In genomic region chrY:12215564-12216022, GRCh38 we compare ENCODE assay signal across 19 cellular contexts.
A peak's percentile ranks its signal among the peaks of the same experiment; 100 is the strongest.
DNase-seq lines count a peak whose midpoint lies in the region; ATAC-seq and TF ChIP-seq lines count a peak whose summit lies in the region.
"Had no signal": no experiment of that assay in that cellular context is flagged by ENCODE, and none has a peak within 500 bp of the region (broad histone marks: within the 10 kb centered on the region; RNA-seq: fewer than 3 reads in every experiment).

No MANE protein-coding gene starts in this region.

- H3K4me3 Mint-ChIP-seq in activated T-cell treated with anti-CD3 and anti-CD28 coated beads, Interleukin-2, amount 50 U/mL, for 4 hours = peak overlapping the region; percentile 29
- H3K4me3 Mint-ChIP-seq in HFFc6 (peak overlapping the region; percentile 45; the same call in 1 of the 2 replicates), memory B cell (no peak overlapping the region)
- H3K4me3 Mint-ChIP-seq in activated CD4-positive, alpha-beta memory T cell treated with anti-CD3 and anti-CD28 coated beads for 36 hours = no peak overlapping the region

- CTCF ChIA-PET in activated CD4-positive, alpha-beta memory T cell treated with anti-CD3 and anti-CD28 coated beads for 36 hours (lab: Charles Lee) = no interaction called here

- no peaks in the 10 kb centered on the region for H3K27me3 Mint-ChIP-seq in activated T-cell treated with anti-CD3 and anti-CD28 coated beads, Interleukin-2, amount 50 U/mL, for 4 hours (ENCODE audit: low read depth)
- H3K27me3 Mint-ChIP-seq in HFFc6 (ENCODE audit: insufficient read depth) = peaks cover 2% of the 10 kb centered on the region; the same call in 1 of the 2 replicates
- H3K27me3 Mint-ChIP-seq in activated CD4-positive, alpha-beta memory T cell treated with anti-CD3 and anti-CD28 coated beads for 36 hours = no peaks in the 10 kb centered on the region
- no peaks in the 10 kb centered on the region for H3K27me3 Mint-ChIP-seq in memory B cell

- ATAC-seq in activated T-cell treated with anti-CD3 and anti-CD28 coated beads, Interleukin-2, amount 50 U/mL, for 4 hours = peak in 1 of 2 donors; percentile 73
- ATAC-seq in memory B cell (ENCODE audit: low read depth) (peak; percentile 39), GM21717 (IDR thresholded peaks at IDR 0.05; ENCODE audit: unreplicated experiment) (no peak)
- ATAC-seq: left lobe of liver, SK-N-SH treated with all-trans-retinoic acid at 6 μM for 48 hours had no signal

- POLR2A ChIA-PET in activated CD4-positive, alpha-beta memory T cell treated with anti-CD3 and anti-CD28 coated beads for 36 hours (lab: Charles Lee) = no interaction called here

- no peak for TF ChIP-seq CTCF in HFFc6 (IDR thresholded peaks at IDR 0.05)

- no peak for DNase-seq in activated T-cell treated with anti-CD3 and anti-CD28 coated beads, Interleukin-2, amount 50 U/mL, for 4 hours
- DNase-seq in activated T-cell treated with anti-CD3 and anti-CD28 coated beads for 4 hours (no peak), HFFc6 (no peak), memory B cell (ENCODE audit: low spot score in 2 of 2) (no peak), NCI-H446 (lab: John Stamatoyannopoulos, UW) (no peak), NCI-H2029 treated with DMSO at 0.1 percent for 48 hours (lab: John Stamatoyannopoulos, UW) (no peak)
- no peak for DNase-seq in activated CD4-positive, alpha-beta memory T cell treated with anti-CD3 and anti-CD28 coated beads for 36 hours
- DNase-seq: activated CD4-positive, alpha-beta T cell treated with anti-CD3 and anti-CD28 coated beads, Interleukin-2, amount 50 U/mL, for 48 hours; C1 segment of cervical spinal cord; cerebellar nuclear complex; DMS153; esophagus squamous epithelium; NCI-H146; spleen; stimulated activated CD8-positive, alpha-beta memory T cell treated with anti-CD3 and anti-CD28 coated beads, Interleukin-4, amount 100 ng/mL, for 48 hours; testis had no signal

- peaks cover 56% of the 10 kb centered on the region for H3K9me3 Mint-ChIP-seq in activated T-cell treated with anti-CD3 and anti-CD28 coated beads, Interleukin-2, amount 50 U/mL, for 4 hours
- H3K9me3 Mint-ChIP-seq in HFFc6 = peaks cover 4% of the 10 kb centered on the region
- peaks cover 64% of the 10 kb centered on the region for H3K9me3 Mint-ChIP-seq in activated CD4-positive, alpha-beta memory T cell treated with anti-CD3 and anti-CD28 coated beads for 36 hours
- peaks cover 60% of the 10 kb centered on the region for H3K9me3 Mint-ChIP-seq in memory B cell

- H3K4me1 Mint-ChIP-seq in activated T-cell treated with anti-CD3 and anti-CD28 coated beads, Interleukin-2, amount 50 U/mL, for 4 hours (ENCODE audit: low read depth) = peaks cover 54% of the 10 kb centered on the region
- H3K4me1 Mint-ChIP-seq in HFFc6 (ENCODE audit: low read depth) = peaks cover 53% of the 10 kb centered on the region
- peaks cover 57% of the 10 kb centered on the region for H3K4me1 Mint-ChIP-seq in activated CD4-positive, alpha-beta memory T cell treated with anti-CD3 and anti-CD28 coated beads for 36 hours (ENCODE audit: low read depth)
- peaks cover 59% of the 10 kb centered on the region for H3K4me1 Mint-ChIP-seq in memory B cell

- intact Hi-C loops in activated CD4-positive, alpha-beta memory T cell treated with anti-CD3 and anti-CD28 coated beads for 36 hours (cut with micrococcal nuclease) = no loop called here

- peak overlapping the region; percentile 10; the same call in 1 of the 2 replicates for H3K27ac Mint-ChIP-seq in HFFc6
- H3K27ac Mint-ChIP-seq in activated CD4-positive, alpha-beta memory T cell treated with anti-CD3 and anti-CD28 coated beads for 36 hours = peak overlapping the region; percentile 46
- H3K27ac Mint-ChIP-seq in memory B cell = peak overlapping the region; percentile 56

- H3K36me3 Mint-ChIP-seq in activated T-cell treated with anti-CD3 and anti-CD28 coated beads, Interleukin-2, amount 50 U/mL, for 4 hours (ENCODE audit: insufficient read depth) = peaks cover 9% of the 10 kb centered on the region
- peaks cover 4% of the 10 kb centered on the region; the same call in 1 of the 2 replicates for H3K36me3 Mint-ChIP-seq in HFFc6 (ENCODE audit: low read depth)
- H3K36me3 Mint-ChIP-seq in activated CD4-positive, alpha-beta memory T cell treated with anti-CD3 and anti-CD28 coated beads for 36 hours = peaks cover 26% of the 10 kb centered on the region
- H3K36me3 Mint-ChIP-seq in memory B cell = peaks cover 26% of the 10 kb centered on the region

Comparison
In these comparisons a context has a peak if more than half of its experiments do, and no peak if none do; other contexts are left out.
1. H3K4me3 Mint-ChIP-seq: peak in activated T-cell treated with anti-CD3 and anti-CD28 coated beads, Interleukin-2, amount 50 U/mL, for 4 hours (single experiment) and HFFc6 (single experiment); none in activated CD4-positive, alpha-beta memory T cell treated with anti-CD3 and anti-CD28 coated beads for 36 hours (single experiment) and memory B cell (single experiment).
2. Peak in every context shown above with its lines, with median percentiles within 50 percentile points of each other: H3K27ac Mint-ChIP-seq.